In the genomic region with DNA sequence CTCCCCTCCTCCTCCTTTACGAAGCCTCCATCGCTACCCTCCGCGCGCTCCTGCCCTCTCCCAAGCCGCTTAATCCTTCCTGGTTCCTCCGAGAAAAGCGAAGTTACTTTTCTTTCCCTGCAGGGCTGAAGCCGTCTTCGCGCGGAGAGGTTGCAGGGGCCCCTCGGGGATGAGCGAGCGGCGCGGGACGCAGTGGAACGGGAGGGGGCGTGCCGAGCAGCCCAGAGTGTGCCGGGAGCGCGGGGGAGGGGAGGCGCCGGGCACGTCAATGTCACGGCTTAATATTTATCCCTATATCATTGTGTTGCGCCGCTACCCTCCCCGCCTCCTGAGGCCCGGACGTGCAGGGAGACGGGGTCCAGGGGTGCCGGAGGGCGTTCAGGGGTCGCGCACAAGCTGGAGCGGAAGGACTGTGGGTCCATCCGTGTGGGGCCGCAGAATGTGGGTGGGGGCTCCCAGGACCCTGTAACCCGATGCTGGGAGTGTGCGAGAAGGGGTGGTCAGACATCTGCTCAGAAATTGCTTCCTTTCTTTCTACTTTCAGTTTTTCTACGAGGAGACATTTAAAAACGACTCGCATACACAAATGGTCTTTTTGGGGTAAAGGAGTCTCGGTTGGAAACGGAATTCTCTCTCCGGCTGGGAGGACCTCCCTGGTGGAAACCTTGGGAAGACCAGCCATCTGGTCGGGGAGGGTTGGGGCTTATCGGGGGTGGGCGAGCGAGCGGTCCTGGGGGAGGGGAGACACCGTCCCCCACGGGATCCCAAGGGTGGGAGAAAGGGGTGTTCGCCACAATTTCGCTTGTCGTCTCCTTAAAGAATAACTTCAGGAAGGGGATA, we compare ENCODE assay signal across 1 cellular context.
TF ChIP-seq lines count a peak whose summit lies in the region.

No MANE protein-coding gene starts in this region.

TF ChIP-seq in HepG2, 621 proteins besides CTCF, POLR2A, EP300 and RAD21 (continued from another document and continues in another):
- TF ChIP-seq SNAPC4 (CRISPR knock-in tag; IDR thresholded peaks at IDR 0.05): no peak
- TF ChIP-seq ZNF326 (CRISPR knock-in tag; IDR thresholded peaks at IDR 0.05; ENCODE audit: borderline replicate concordance): no peak
- TF ChIP-seq HDAC1 (CRISPR knock-in tag; IDR thresholded peaks at IDR 0.05): peak; percentile 81
- no peak for TF ChIP-seq ZNF484 (CRISPR knock-in tag; IDR thresholded peaks at IDR 0.05; ENCODE audit: borderline replicate concordance, low read depth)
- no peak for TF ChIP-seq ATF5 (CRISPR knock-in tag; IDR thresholded peaks at IDR 0.05; ENCODE audit: low read depth)
- TF ChIP-seq, protein P1, sequence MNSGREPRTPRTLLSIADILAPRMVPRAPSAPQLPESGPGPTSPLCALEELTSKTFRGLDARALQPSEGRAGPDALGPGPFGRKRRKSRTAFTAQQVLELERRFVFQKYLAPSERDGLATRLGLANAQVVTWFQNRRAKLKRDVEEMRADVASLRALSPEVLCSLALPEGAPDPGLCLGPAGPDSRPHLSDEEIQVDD (CRISPR knock-in tag; IDR thresholded peaks at IDR 0.05; ENCODE audit: borderline replicate concordance): peak; percentile 22; the same call in 1 of the 2 replicates
- TF ChIP-seq MBD4 (IDR thresholded peaks at IDR 0.05; ENCODE audit: borderline replicate concordance, low read length): no peak
- no peak; the same call in 1 of the 2 replicates for TF ChIP-seq TEF (CRISPR knock-in tag; IDR thresholded peaks at IDR 0.05)
- TF ChIP-seq NR0B2 (CRISPR knock-in tag; IDR thresholded peaks at IDR 0.05): 0 out of 2 replicates have a peak, but pooled peaks have one; percentile 29
- TF ChIP-seq PPARG (CRISPR knock-in tag; conservative IDR thresholded peaks at IDR 0.05): peak; percentile 45; the same call in 1 of the 2 replicates
- no peak for TF ChIP-seq ZNF776 (CRISPR knock-in tag; IDR thresholded peaks at IDR 0.05)
- TF ChIP-seq CREM (IDR thresholded peaks at IDR 0.05): peak; percentile 44; the same call in 1 of the 2 replicates
- TF ChIP-seq CREM (CRISPR knock-in tag; IDR thresholded peaks at IDR 0.05): no peak
- TF ChIP-seq ZBED4 (CRISPR knock-in tag; IDR thresholded peaks at IDR 0.05; ENCODE audit: borderline replicate concordance): peak; percentile 38; the same call in 1 of the 2 replicates
- TF ChIP-seq RARG (CRISPR knock-in tag; IDR thresholded peaks at IDR 0.05; ENCODE audit: low read depth): no peak
- TF ChIP-seq, protein P2, sequence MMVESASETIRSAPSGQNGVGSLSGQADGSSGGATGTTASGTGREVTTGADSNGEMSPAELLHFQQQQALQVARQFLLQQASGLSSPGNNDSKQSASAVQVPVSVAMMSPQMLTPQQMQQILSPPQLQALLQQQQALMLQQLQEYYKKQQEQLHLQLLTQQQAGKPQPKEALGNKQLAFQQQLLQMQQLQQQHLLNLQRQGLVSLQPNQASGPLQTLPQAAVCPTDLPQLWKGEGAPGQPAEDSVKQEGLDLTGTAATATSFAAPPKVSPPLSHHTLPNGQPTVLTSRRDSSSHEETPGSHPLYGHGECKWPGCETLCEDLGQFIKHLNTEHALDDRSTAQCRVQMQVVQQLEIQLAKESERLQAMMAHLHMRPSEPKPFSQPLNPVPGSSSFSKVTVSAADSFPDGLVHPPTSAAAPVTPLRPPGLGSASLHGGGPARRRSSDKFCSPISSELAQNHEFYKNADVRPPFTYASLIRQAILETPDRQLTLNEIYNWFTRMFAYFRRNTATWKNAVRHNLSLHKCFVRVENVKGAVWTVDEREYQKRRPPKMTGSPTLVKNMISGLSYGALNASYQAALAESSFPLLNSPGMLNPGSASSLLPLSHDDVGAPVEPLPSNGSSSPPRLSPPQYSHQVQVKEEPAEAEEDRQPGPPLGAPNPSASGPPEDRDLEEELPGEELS (CRISPR knock-in tag; IDR thresholded peaks at IDR 0.05): peak; percentile 82
- no peak for TF ChIP-seq GLMP (CRISPR knock-in tag; IDR thresholded peaks at IDR 0.05; ENCODE audit: borderline replicate concordance)
- TF ChIP-seq POLR2AphosphoS2 (IDR thresholded peaks at IDR 0.05; ENCODE audit: low read depth, low read length): no peak
- TF ChIP-seq, protein P3, sequence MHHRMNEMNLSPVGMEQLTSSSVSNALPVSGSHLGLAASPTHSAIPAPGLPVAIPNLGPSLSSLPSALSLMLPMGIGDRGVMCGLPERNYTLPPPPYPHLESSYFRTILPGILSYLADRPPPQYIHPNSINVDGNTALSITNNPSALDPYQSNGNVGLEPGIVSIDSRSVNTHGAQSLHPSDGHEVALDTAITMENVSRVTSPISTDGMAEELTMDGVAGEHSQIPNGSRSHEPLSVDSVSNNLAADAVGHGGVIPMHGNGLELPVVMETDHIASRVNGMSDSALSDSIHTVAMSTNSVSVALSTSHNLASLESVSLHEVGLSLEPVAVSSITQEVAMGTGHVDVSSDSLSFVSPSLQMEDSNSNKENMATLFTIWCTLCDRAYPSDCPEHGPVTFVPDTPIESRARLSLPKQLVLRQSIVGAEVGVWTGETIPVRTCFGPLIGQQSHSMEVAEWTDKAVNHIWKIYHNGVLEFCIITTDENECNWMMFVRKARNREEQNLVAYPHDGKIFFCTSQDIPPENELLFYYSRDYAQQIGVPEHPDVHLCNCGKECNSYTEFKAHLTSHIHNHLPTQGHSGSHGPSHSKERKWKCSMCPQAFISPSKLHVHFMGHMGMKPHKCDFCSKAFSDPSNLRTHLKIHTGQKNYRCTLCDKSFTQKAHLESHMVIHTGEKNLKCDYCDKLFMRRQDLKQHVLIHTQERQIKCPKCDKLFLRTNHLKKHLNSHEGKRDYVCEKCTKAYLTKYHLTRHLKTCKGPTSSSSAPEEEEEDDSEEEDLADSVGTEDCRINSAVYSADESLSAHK (CRISPR knock-in tag; IDR thresholded peaks at IDR 0.05; ENCODE audit: borderline replicate concordance): no peak
- TF ChIP-seq, protein P4, sequence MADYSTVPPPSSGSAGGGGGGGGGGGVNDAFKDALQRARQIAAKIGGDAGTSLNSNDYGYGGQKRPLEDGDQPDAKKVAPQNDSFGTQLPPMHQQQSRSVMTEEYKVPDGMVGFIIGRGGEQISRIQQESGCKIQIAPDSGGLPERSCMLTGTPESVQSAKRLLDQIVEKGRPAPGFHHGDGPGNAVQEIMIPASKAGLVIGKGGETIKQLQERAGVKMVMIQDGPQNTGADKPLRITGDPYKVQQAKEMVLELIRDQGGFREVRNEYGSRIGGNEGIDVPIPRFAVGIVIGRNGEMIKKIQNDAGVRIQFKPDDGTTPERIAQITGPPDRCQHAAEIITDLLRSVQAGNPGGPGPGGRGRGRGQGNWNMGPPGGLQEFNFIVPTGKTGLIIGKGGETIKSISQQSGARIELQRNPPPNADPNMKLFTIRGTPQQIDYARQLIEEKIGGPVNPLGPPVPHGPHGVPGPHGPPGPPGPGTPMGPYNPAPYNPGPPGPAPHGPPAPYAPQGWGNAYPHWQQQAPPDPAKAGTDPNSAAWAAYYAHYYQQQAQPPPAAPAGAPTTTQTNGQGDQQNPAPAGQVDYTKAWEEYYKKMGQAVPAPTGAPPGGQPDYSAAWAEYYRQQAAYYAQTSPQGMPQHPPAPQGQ (CRISPR knock-in tag; IDR thresholded peaks at IDR 0.05; ENCODE audit: borderline replicate concordance): no peak
- peak; percentile 43; the same call in 1 of the 2 replicates for TF ChIP-seq KDM5A (IDR thresholded peaks at IDR 0.05; ENCODE audit: borderline replicate concordance, low read length)
- TF ChIP-seq PHF5A (CRISPR knock-in tag; IDR thresholded peaks at IDR 0.05; ENCODE audit: low read depth, unreplicated experiment): no peak
- peak; percentile 70; the same call in 1 of the 2 replicates for TF ChIP-seq ZNF292 (CRISPR knock-in tag; IDR thresholded peaks at IDR 0.05; ENCODE audit: borderline replicate concordance, low read depth)
- no peak for TF ChIP-seq SNAI1 (CRISPR knock-in tag; IDR thresholded peaks at IDR 0.05; ENCODE audit: borderline replicate concordance)
- TF ChIP-seq HIC2 (CRISPR knock-in tag; IDR thresholded peaks at IDR 0.05; ENCODE audit: low read depth): no peak
- TF ChIP-seq STAG1 (CRISPR knock-in tag; IDR thresholded peaks at IDR 0.05): peak; percentile 47
- no peak for TF ChIP-seq ZNF451 (CRISPR knock-in tag; IDR thresholded peaks at IDR 0.05)
